Comparison of ENCODE assay signal across 18 cellular contexts in genomic region chr5:32331217-32331926, GRCh38. TPM values are rescaled to one million over a fixed set of nuclear protein-coding genes. Genes with fewer than 3 reads are reported as not detected.
A peak's percentile ranks its signal among the peaks of the same experiment; 100 is the strongest.
DNase-seq lines count a peak whose midpoint lies in the region; ATAC-seq and TF ChIP-seq lines count a peak whose summit lies in the region.
"Had no signal": no experiment of that assay in that cellular context is flagged by ENCODE, and none has a peak within 500 bp of the region (broad histone marks: within the 10 kb centered on the region; RNA-seq: fewer than 3 reads in every experiment).

No MANE protein-coding gene starts in this region.

- no peaks in the 10 kb centered on the region for H3K9me3 ChIP-seq in mammary epithelial cell (replicated peaks; ENCODE audit: insufficient read depth, low read length)
- H3K9me3 ChIP-seq in right lobe of liver: no peaks in the 10 kb centered on the region
- H3K9me3 ChIP-seq: testis had no signal

- H3K27ac ChIP-seq in mammary epithelial cell (ENCODE audit: insufficient read depth, low read depth, low read length) (no peak overlapping the region), right lobe of liver (peak overlapping the region in 1 of 3 donors; percentile 27), coronary artery (no peak overlapping the region)
- H3K27ac ChIP-seq: testis had no signal

- 8% methylated on average over 11 of the region's 11 CpGs for WGBS in mammary epithelial cell (ENCODE audit: low coverage, missing lambda C conversion rate)
- 44% methylated on average over 10 of the region's 11 CpGs for WGBS in right lobe of liver (ENCODE audit: insufficient coverage, low coverage, low lambda C conversion rate, missing lambda C conversion rate)

- H4K20me1 ChIP-seq in mammary epithelial cell (ENCODE audit: insufficient read depth, low read length): no peaks in the 10 kb centered on the region

- no peak overlapping the region for H3K4me3 ChIP-seq in mammary epithelial cell (replicated peaks in 1 of 3; ENCODE audit: insufficient read depth in 1 of 3, low read depth in 2 of 3, low read length in 3 of 3)
- no peak overlapping the region for H3K4me3 ChIP-seq in right lobe of liver
- no peak overlapping the region for H3K4me3 ChIP-seq in coronary artery
- H3K4me3 ChIP-seq: testis had no signal

- intact Hi-C loops in mammary epithelial cell (cut with micrococcal nuclease) (no loop called here), right lobe of liver (cut with DNase I) (no loop called here)

- H3K27me3 Mint-ChIP-seq in type B pancreatic cell: no peaks in the 10 kb centered on the region
- H3K27me3 Mint-ChIP-seq: CD4-positive, alpha-beta T cell; T-helper 17 cell had no signal

- H3K4me3 Mint-ChIP-seq in type B pancreatic cell: peak overlapping the region; percentile 61
- H3K4me3 Mint-ChIP-seq: CD4-positive, alpha-beta T cell; HFFc6; T-helper 17 cell had no signal

- dilution Hi-C loops in mammary epithelial cell (cut with HindIII; ENCODE audit: low sequenced_read_pairs): no loop called here

- no peak for TF ChIP-seq POLR2A in right lobe of liver (IDR thresholded peaks at IDR 0.05)

- DNase-seq in NCI-H2196 (lab: John Stamatoyannopoulos, UW; ENCODE audit: unreplicated experiment): peak; percentile 30
- no peak for DNase-seq in NCI-H2196 treated with DMSO at 0.1 percent for 48 hours (lab: John Stamatoyannopoulos, UW; ENCODE audit: unreplicated experiment)
- DNase-seq in mammary epithelial cell: peak; percentile 33
- no peak for DNase-seq in right lobe of liver
- no peak for DNase-seq in type B pancreatic cell (ENCODE audit: extremely low spot score, unreplicated experiment)
- no peak for DNase-seq in coronary artery (ENCODE audit: low spot score)
- DNase-seq: activated gamma-delta T cell treated with Interleukin-2 at 50 U/mL for 16 hours; CD4-positive, alpha-beta T cell; HFFc6; NCI-H1048; NCI-H2081 treated with DMSO at 0.1 percent for 48 hours; stimulated activated CD4-positive, alpha-beta T cell treated with anti-CD3 and anti-CD28 coated beads, Interleukin-4, amount 100 ng/mL, for 4 hours; T-helper 17 cell; testis had no signal

- CTCF ChIA-PET in mammary epithelial cell (lab: Charles Lee; ENCODE audit: low non-redundant PET): interaction anchor here (0.5 to 0.9 kb wide), 2 partner anchors 196 to 206 kb away, joined by 3 to 4 read pairs; no protein-coding TSS in a partner anchor

- peaks cover 18% of the 10 kb centered on the region for H3K4me1 Mint-ChIP-seq in type B pancreatic cell (ENCODE audit: unreplicated experiment)

- in situ Hi-C loops in mammary epithelial cell (cut with MboI; ENCODE audit: low sequenced_read_pairs in 2 of 2): no loop called here

- H3K27ac Mint-ChIP-seq in type B pancreatic cell: peak overlapping the region; percentile 90
- H3K27ac Mint-ChIP-seq: CD4-positive, alpha-beta T cell; HFFc6; T-helper 17 cell had no signal

- BruUV-seq in mammary epithelial cell (replicated peaks; lab: Mats Ljungman, UMichigan): no TSS peak

- no peaks in the 10 kb centered on the region for H3K36me3 ChIP-seq in mammary epithelial cell (ENCODE audit: insufficient read depth, low read length)
- no peaks in the 10 kb centered on the region for H3K36me3 ChIP-seq in right lobe of liver

- H3K4me2 ChIP-seq in mammary epithelial cell (ENCODE audit: insufficient read depth, low read depth, low read length): no peak overlapping the region

- H3K36me3 Mint-ChIP-seq in type B pancreatic cell: no peaks in the 10 kb centered on the region

- no peaks in the 10 kb centered on the region for H3K79me2 ChIP-seq in mammary epithelial cell (ENCODE audit: insufficient read depth, low read length)

- H3K27me3 ChIP-seq in mammary epithelial cell (ENCODE audit: insufficient read depth, low read length) (no peaks in the 10 kb centered on the region), right lobe of liver (no peaks in the 10 kb centered on the region)
- H3K27me3 ChIP-seq: testis had no signal

- ATAC-seq in right lobe of liver (peak; percentile 49 to 56 (median 56)), HG02763 (IDR thresholded peaks at IDR 0.05; ENCODE audit: unreplicated experiment) (no peak), HG03135 (IDR thresholded peaks at IDR 0.05; ENCODE audit: unreplicated experiment) (no peak)
- ATAC-seq: activated CD4-positive, CD25-positive, alpha-beta regulatory T cell treated with anti-CD3 and anti-CD28 coated beads, Interleukin-2, amount 50 U/mL, for 24 hours; Right ventricle myocardium inferior; T-helper 17 cell had no signal

- peak overlapping the region; percentile 47 for H2AFZ ChIP-seq in mammary epithelial cell (ENCODE audit: low read depth, low read length)

- no peak overlapping the region for H3K9ac ChIP-seq in mammary epithelial cell (ENCODE audit: insufficient read depth, low read length)

- H3K4me1 ChIP-seq in mammary epithelial cell (ENCODE audit: insufficient read depth, low read length) (peaks cover 8% of the 10 kb centered on the region), right lobe of liver (peaks cover 0 to 29% (median 13%) of the 10 kb centered on the region in 4 donors)

- H3K9me3 Mint-ChIP-seq in type B pancreatic cell: peaks cover 6% of the 10 kb centered on the region
- H3K9me3 Mint-ChIP-seq: CD4-positive, alpha-beta T cell had no signal

- TF ChIP-seq CTCF in mammary epithelial cell (conservative IDR thresholded peaks at IDR 0.05 in 1 of 2, IDR thresholded peaks at IDR 0.05 in 1 of 2; ENCODE audit: extremely low read depth in 1 of 2, insufficient read depth in 1 of 2, low read depth in 1 of 2, low read length in 2 of 2): no peak
- TF ChIP-seq CTCF in right lobe of liver (IDR thresholded peaks at IDR 0.05): no peak
- no peak for TF ChIP-seq CTCF in type B pancreatic cell (conservative IDR thresholded peaks at IDR 0.05)
- no peak for TF ChIP-seq CTCF in coronary artery (IDR thresholded peaks at IDR 0.05)

RNA-seq across cellular contexts. Expression of gene MTMR12, which starts 18.6 kb away (rescaled TPM):
- total RNA-seq in mammary epithelial cell (10 to 100 TPM; 21.0 to 37.5 TPM), right lobe of liver (10 to 100 TPM; 14.9 to 22.9 (median 16.3) TPM), type B pancreatic cell (ENCODE audit: low replicate concordance) (22.8 and 23.5 TPM in 2 replicates)
- 13.3 TPM for polyA plus RNA-seq in mammary epithelial cell
- polyA minus RNA-seq in mammary epithelial cell: 30.5 TPM

Comparison
In these comparisons a context has a peak if more than half of its experiments do, and no peak if none do; other contexts are left out.
1. DNase-seq: peak in NCI-H2196 (single experiment) and mammary epithelial cell (single experiment); none in NCI-H2196 treated with DMSO at 0.1 percent for 48 hours (single experiment), right lobe of liver (0 of 3), type B pancreatic cell (single experiment) and coronary artery (single experiment).
2. ATAC-seq: peak in right lobe of liver (4 of 4); none in HG02763 (single experiment) and HG03135 (single experiment).